ENCODE assay signal across 9 cellular contexts in the genomic region with DNA sequence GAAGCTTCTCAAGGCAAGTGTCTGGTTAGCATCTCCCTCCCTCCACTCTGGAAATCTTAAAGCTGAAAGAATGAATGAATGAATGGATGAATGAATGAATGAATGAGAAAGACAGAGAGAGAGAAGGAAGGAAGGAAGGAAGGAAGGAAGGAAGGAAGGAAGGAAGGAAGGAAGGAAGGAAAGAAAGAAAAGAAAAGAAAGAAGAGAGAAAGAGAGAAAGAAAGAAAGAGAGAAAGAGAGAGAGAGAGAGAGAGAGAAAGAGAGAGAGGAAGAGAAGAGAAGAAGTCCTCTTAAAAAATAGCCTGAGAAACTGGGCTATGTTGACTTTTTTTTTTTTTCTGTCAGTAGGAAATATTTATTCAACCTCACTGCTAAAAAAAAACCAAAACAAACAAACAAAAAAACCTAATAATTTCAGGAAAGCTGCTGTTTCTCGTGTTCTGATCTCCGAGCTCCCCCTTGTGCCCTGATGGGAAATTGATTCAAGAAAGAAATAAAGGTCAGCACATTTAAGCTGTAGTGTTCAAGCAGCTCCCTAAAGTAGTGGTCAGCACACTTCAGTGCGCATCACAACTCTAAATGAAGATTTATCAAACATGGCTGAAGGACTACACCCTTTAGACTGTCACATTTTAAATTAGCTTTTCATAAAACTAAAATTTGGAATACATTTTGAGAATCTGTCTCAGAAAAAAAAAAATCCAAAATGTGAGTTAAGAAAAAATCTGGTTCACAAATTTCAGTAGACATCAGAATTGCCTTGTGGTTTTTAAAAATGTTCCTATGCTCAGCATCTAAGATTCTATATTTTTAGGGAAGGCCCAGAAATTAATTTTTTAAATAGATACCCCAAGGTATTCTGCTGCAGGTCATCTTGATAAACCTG.
A peak's percentile ranks its signal among the peaks of the same experiment; 100 is the strongest.
DNase-seq lines count a peak whose midpoint lies in the region; ATAC-seq lines count a peak whose summit lies in the region.
"Had no signal": no experiment of that assay in that cellular context is flagged by ENCODE, and none has a peak within 500 bp of the region (broad histone marks: within the 10 kb centered on the region; RNA-seq: fewer than 3 reads in every experiment).

No MANE protein-coding gene starts in this region.

- no peaks in the 10 kb centered on the region for H3K9me3 Mint-ChIP-seq in activated CD4-positive, alpha-beta T cell treated with anti-CD3 and anti-CD28 coated beads for 36 hours (ENCODE audit: low read depth)
- H3K9me3 Mint-ChIP-seq in stimulated activated naive CD8-positive, alpha-beta T cell treated with anti-CD3 and anti-CD28 coated beads, Interleukin-15, amount 100 ng/mL, for 72 hours, result no peaks in the 10 kb centered on the region
- H3K9me3 Mint-ChIP-seq: activated naive CD8-positive, alpha-beta T cell treated with anti-CD3 and anti-CD28 coated beads, Interleukin-2, amount 10 ng/mL, durations not matched to agents 7 days and 5 days had no signal

- H3K36me3 Mint-ChIP-seq in activated CD4-positive, alpha-beta T cell treated with anti-CD3 and anti-CD28 coated beads for 36 hours (ENCODE audit: low read depth), result no peaks in the 10 kb centered on the region
- H3K36me3 Mint-ChIP-seq: activated naive CD8-positive, alpha-beta T cell treated with anti-CD3 and anti-CD28 coated beads, Interleukin-2, amount 10 ng/mL, durations not matched to agents 7 days and 5 days had no signal

- POLR2A ChIA-PET in activated CD4-positive, alpha-beta T cell treated with anti-CD3 and anti-CD28 coated beads for 36 hours (lab: Charles Lee), result interaction anchor here (0.7 kb wide), 1 partner anchor 23 kb away, joined by 6 read pairs; no protein-coding TSS in a partner anchor

- no peak overlapping the region for H3K27ac Mint-ChIP-seq in activated CD4-positive, alpha-beta T cell treated with anti-CD3 and anti-CD28 coated beads for 36 hours
- peak overlapping the region; percentile 10 to 72 for H3K27ac Mint-ChIP-seq in stimulated activated naive CD8-positive, alpha-beta T cell treated with anti-CD3 and anti-CD28 coated beads, Interleukin-15, amount 100 ng/mL, for 72 hours
- H3K27ac Mint-ChIP-seq: activated naive CD8-positive, alpha-beta T cell treated with anti-CD3 and anti-CD28 coated beads, Interleukin-2, amount 10 ng/mL, durations not matched to agents 7 days and 5 days had no signal

- DNase-seq in activated CD4-positive, alpha-beta T cell treated with anti-CD3 and anti-CD28 coated beads for 36 hours, result peak; percentile 23
- no peak for DNase-seq in activated CD4-positive, alpha-beta T cell treated with anti-CD3 and anti-CD28 coated beads for 1 hour
- DNase-seq in OCI-M1 (lab: John Stamatoyannopoulos, UW) (peak; percentile 67), fibroblast of the conjunctiva (ENCODE audit: low read depth) (peak; percentile 12), MV-4-11 (lab: John Stamatoyannopoulos, UW) (no peak)
- no peak for DNase-seq in stimulated activated naive CD8-positive, alpha-beta T cell treated with anti-CD3 and anti-CD28 coated beads, Interleukin-15, amount 100 ng/mL, for 72 hours
- DNase-seq: activated naive CD8-positive, alpha-beta T cell treated with anti-CD3 and anti-CD28 coated beads, Interleukin-2, amount 10 ng/mL, durations not matched to agents 7 days and 5 days had no signal

- H3K4me3 Mint-ChIP-seq in activated CD4-positive, alpha-beta T cell treated with anti-CD3 and anti-CD28 coated beads for 36 hours, result no peak overlapping the region
- H3K4me3 Mint-ChIP-seq in stimulated activated naive CD8-positive, alpha-beta T cell treated with anti-CD3 and anti-CD28 coated beads, Interleukin-15, amount 100 ng/mL, for 72 hours, result no peak overlapping the region
- H3K4me3 Mint-ChIP-seq: activated naive CD8-positive, alpha-beta T cell treated with anti-CD3 and anti-CD28 coated beads, Interleukin-2, amount 10 ng/mL, durations not matched to agents 7 days and 5 days had no signal

- H3K27me3 Mint-ChIP-seq in activated CD4-positive, alpha-beta T cell treated with anti-CD3 and anti-CD28 coated beads for 36 hours, result no peaks in the 10 kb centered on the region
- no peaks in the 10 kb centered on the region for H3K27me3 Mint-ChIP-seq in stimulated activated naive CD8-positive, alpha-beta T cell treated with anti-CD3 and anti-CD28 coated beads, Interleukin-15, amount 100 ng/mL, for 72 hours

- no peak for ATAC-seq in activated CD4-positive, alpha-beta T cell treated with anti-CD3 and anti-CD28 coated beads for 36 hours
- ATAC-seq in HG02610 (IDR thresholded peaks at IDR 0.05; ENCODE audit: unreplicated experiment), result peak; percentile 70
- ATAC-seq in stimulated activated naive CD8-positive, alpha-beta T cell treated with anti-CD3 and anti-CD28 coated beads, Interleukin-15, amount 100 ng/mL, for 72 hours, result no peak
- ATAC-seq in HG03460 (IDR thresholded peaks at IDR 0.05; ENCODE audit: unreplicated experiment), result no peak

- intact Hi-C loops in activated CD4-positive, alpha-beta T cell treated with anti-CD3 and anti-CD28 coated beads for 36 hours (cut with DNase I, micrococcal nuclease), result loop anchor here in 1 of 2 experiments (5.0 kb wide), 1 partner anchor 1013 kb away; no protein-coding TSS in a partner anchor

- CTCF ChIA-PET in activated CD4-positive, alpha-beta T cell treated with anti-CD3 and anti-CD28 coated beads for 36 hours (lab: Charles Lee), result interaction anchor here (0.6 to 2.3 kb wide), 9 partner anchors 9 to 238 kb away, joined by 3 to 7 read pairs (median 3); no protein-coding TSS in a partner anchor

- H3K4me1 Mint-ChIP-seq in activated CD4-positive, alpha-beta T cell treated with anti-CD3 and anti-CD28 coated beads for 36 hours, result no peaks in the 10 kb centered on the region
- no peaks in the 10 kb centered on the region for H3K4me1 Mint-ChIP-seq in stimulated activated naive CD8-positive, alpha-beta T cell treated with anti-CD3 and anti-CD28 coated beads, Interleukin-15, amount 100 ng/mL, for 72 hours
- H3K4me1 Mint-ChIP-seq: activated naive CD8-positive, alpha-beta T cell treated with anti-CD3 and anti-CD28 coated beads, Interleukin-2, amount 10 ng/mL, durations not matched to agents 7 days and 5 days had no signal

Comparison
In these comparisons a context has a peak if more than half of its experiments do, and no peak if none do; other contexts are left out.
1. DNase-seq: peak in activated CD4-positive, alpha-beta T cell treated with anti-CD3 and anti-CD28 coated beads for 36 hours (single experiment), OCI-M1 (single experiment) and fibroblast of the conjunctiva (single experiment); none in activated CD4-positive, alpha-beta T cell treated with anti-CD3 and anti-CD28 coated beads for 1 hour (single experiment), stimulated activated naive CD8-positive, alpha-beta T cell treated with anti-CD3 and anti-CD28 coated beads, Interleukin-15, amount 100 ng/mL, for 72 hours (0 of 2) and MV-4-11 (single experiment).